10 cellular contexts compared by ENCODE assay signal in genomic region chr10:119289227-119289925, GRCh38.
DNase-seq lines count a peak whose midpoint lies in the region; ATAC-seq and TF ChIP-seq lines count a peak whose summit lies in the region.
"Had no signal": no experiment of that assay in that cellular context is flagged by ENCODE, and none has a peak within 500 bp of the region (broad histone marks: within the 10 kb centered on the region; RNA-seq: fewer than 3 reads in every experiment).

No MANE protein-coding gene starts in this region.

- TF ChIP-seq CTCF in HEK293 (tag by site-specific recombination; IDR thresholded peaks at IDR 0.05) (no peak), activated B cell treated with CpG ODN at 0.5 μM for 24 hours (IDR thresholded peaks at IDR 0.05) (no peak)

- in situ Hi-C loops in HAP-1 (cut with MboI; ENCODE audit: low sequenced_read_pairs): no loop called here

- H3K4me3 ChIP-seq in HEK293 (ENCODE audit: low read depth, low read length): no peak overlapping the region
- no peak overlapping the region for H3K4me3 ChIP-seq in right cardiac atrium (ENCODE audit: low read length)
- H3K4me3 ChIP-seq in rectal smooth muscle tissue (ENCODE audit: low read length): no peak overlapping the region
- H3K4me3 ChIP-seq in HAP-1: no peak overlapping the region
- H3K4me3 ChIP-seq: GM23248 had no signal

- peak overlapping the region; percentile 65 for H3K27ac Mint-ChIP-seq in activated B cell treated with CpG ODN at 0.5 μM for 24 hours

- H3K9me3 Mint-ChIP-seq in activated B cell treated with CpG ODN at 0.5 μM for 24 hours: no peaks in the 10 kb centered on the region

- POLR2A ChIA-PET in HEK293 (lab: Yijun Ruan, JAX): no interaction called here
- POLR2A ChIA-PET in activated B cell treated with CpG ODN at 0.5 μM for 24 hours (lab: Charles Lee): interaction anchor here (0.7 to 2.0 kb wide), 4 partner anchors 16 to 83 kb away, joined by 3 to 6 read pairs (median 4); partner anchors contain the start of gene GRK5

- H3K27me3 ChIP-seq in right cardiac atrium (ENCODE audit: control insufficient read depth, insufficient read depth) (no peaks in the 10 kb centered on the region), rectal smooth muscle tissue (ENCODE audit: control insufficient read depth, insufficient read depth, low read length) (no peaks in the 10 kb centered on the region), HAP-1 (ENCODE audit: low read depth) (peaks cover 4% of the 10 kb centered on the region; the same call in 1 of the 2 replicates)

- no peaks in the 10 kb centered on the region for H3K36me3 ChIP-seq in HEK293 (ENCODE audit: control insufficient read depth in 2 of 2, insufficient read depth in 1 of 2, low read length in 2 of 2)
- H3K36me3 ChIP-seq in rectal smooth muscle tissue (ENCODE audit: control insufficient read depth, insufficient read depth, low read length): no peaks in the 10 kb centered on the region
- H3K36me3 ChIP-seq in HAP-1 (replicated peaks): no peaks in the 10 kb centered on the region

- intact Hi-C loops in activated B cell treated with CpG ODN at 0.5 μM for 24 hours (cut with micrococcal nuclease) (no loop called here), right cardiac atrium (cut with DNase I) (loop anchor here in 3 of 4 donors (10.0 kb wide), 3 partner anchors 45 to 85 kb away; partner anchors contain the start of gene GRK5 (in 2 of the 3))

- ATAC-seq in activated B cell treated with CpG ODN at 0.5 μM for 24 hours (ENCODE audit: low read depth) (peak; percentile 23), right cardiac atrium (peak in 1 of 2 donors; percentile 4), GM18867 (IDR thresholded peaks at IDR 0.05; ENCODE audit: unreplicated experiment) (no peak)

- no peak overlapping the region for H3K27ac ChIP-seq in HEK293 (ENCODE audit: extremely low read depth, low read depth, low read length)
- peak overlapping the region; percentile 54 for H3K27ac ChIP-seq in right cardiac atrium (ENCODE audit: low read length)
- H3K27ac ChIP-seq in rectal smooth muscle tissue (ENCODE audit: low read depth, low read length): peak overlapping the region; percentile 21
- H3K27ac ChIP-seq: GM23248 had no signal

- H3K4me1 Mint-ChIP-seq in activated B cell treated with CpG ODN at 0.5 μM for 24 hours: peaks cover 80% of the 10 kb centered on the region

- peaks cover 3% of the 10 kb centered on the region for H3K36me3 Mint-ChIP-seq in activated B cell treated with CpG ODN at 0.5 μM for 24 hours (ENCODE audit: low read depth)

- 61% methylated on average over 8 of the region's 8 CpGs for WGBS in right cardiac atrium

- no peak overlapping the region for H3K9ac ChIP-seq in rectal smooth muscle tissue (ENCODE audit: low read length)
- H3K9ac ChIP-seq: GM23248 had no signal

- H3K27me3 Mint-ChIP-seq in activated B cell treated with CpG ODN at 0.5 μM for 24 hours: no peaks in the 10 kb centered on the region

- CTCF ChIA-PET in HEK293 (lab: Yijun Ruan, JAX) (interaction anchor here (0.7 to 0.9 kb wide), 2 partner anchors 10 to 79 kb away, joined by 3 to 4 read pairs; no protein-coding TSS in a partner anchor), activated B cell treated with CpG ODN at 0.5 μM for 24 hours (lab: Charles Lee) (interaction anchor here (0.6 to 1.2 kb wide), 2 partner anchors 79 to 80 kb away, joined by 3 read pairs; no protein-coding TSS in a partner anchor)

- H3K4me1 ChIP-seq in HEK293 (ENCODE audit: control insufficient read depth, insufficient read depth, low read length): peaks cover 3% of the 10 kb centered on the region; the same call in 1 of the 2 replicates
- peaks cover 45% of the 10 kb centered on the region for H3K4me1 ChIP-seq in right cardiac atrium (ENCODE audit: control insufficient read depth, insufficient read depth, low read length)
- H3K4me1 ChIP-seq in rectal smooth muscle tissue (ENCODE audit: control insufficient read depth, insufficient read depth, low read length): peaks cover 31% of the 10 kb centered on the region
- no peaks in the 10 kb centered on the region; the same call in 1 of the 2 replicates for H3K4me1 ChIP-seq in HAP-1

- H3K4me3 Mint-ChIP-seq in activated B cell treated with CpG ODN at 0.5 μM for 24 hours: no peak overlapping the region

- no peaks in the 10 kb centered on the region for H3K9me3 ChIP-seq in HEK293 (ENCODE audit: control insufficient read depth, insufficient read depth, low read depth, low read length)
- no peaks in the 10 kb centered on the region for H3K9me3 ChIP-seq in right cardiac atrium (ENCODE audit: control insufficient read depth, low read length)
- H3K9me3 ChIP-seq in HAP-1: no peaks in the 10 kb centered on the region

- DNase-seq in activated B cell treated with CpG ODN at 0.5 μM for 24 hours (no peak), right cardiac atrium (peak in 1 of 3 donors; percentile 69), HAP-1 (ENCODE audit: low spot score in 2 of 2) (no peak), SW480 (ENCODE audit: low spot score) (no peak)
- DNase-seq in effector CD8-positive, alpha-beta T cell (lab: John Stamatoyannopoulos, UW): no peak
- DNase-seq: DMS79 treated with DMSO at 0.1 percent for 48 hours, GM23248 had no signal

TF ChIP-seq in HEK293, 187 proteins besides CTCF, POLR2A, EP300 and RAD21:
- TF ChIP-seq ZNF768 (tag by site-specific recombination; IDR thresholded peaks at IDR 0.05) (peak; percentile 86), ZFHX2 (tag by site-specific recombination; conservative IDR thresholded peaks at IDR 0.05) (no peak)
